Comparison of ENCODE assay signal across 8 cellular contexts in genomic region chr4:17447675-17448298, GRCh38.
DNase-seq lines count a peak whose midpoint lies in the region; ATAC-seq and TF ChIP-seq lines count a peak whose summit lies in the region.

No MANE protein-coding gene starts in this region.

- CTCF ChIA-PET in CD8-positive, alpha-beta memory T cell (lab: Charles Lee) = interaction anchor here (0.7 to 2.8 kb wide), 14 partner anchors 9 to 1159 kb away, joined by 3 to 12 read pairs (median 5); no protein-coding TSS in a partner anchor

- H3K27ac ChIP-seq in CD8-positive, alpha-beta memory T cell (ENCODE audit: low read depth, low read length) = no peak overlapping the region
- no peak overlapping the region for H3K27ac ChIP-seq in suprapubic skin

- H3K4me3 Mint-ChIP-seq in CD8-positive, alpha-beta memory T cell = no peak overlapping the region
- no peak overlapping the region for H3K4me3 Mint-ChIP-seq in endothelial cell (ENCODE audit: unreplicated experiment)

- ATAC-seq in GM19023 (IDR thresholded peaks at IDR 0.05; ENCODE audit: unreplicated experiment) (peak; percentile 95), HG03097 (IDR thresholded peaks at IDR 0.05; ENCODE audit: low FRiP score, unreplicated experiment) (peak; percentile 98)

- no peak for TF ChIP-seq POLR2A in suprapubic skin (IDR thresholded peaks at IDR 0.05)

- TF ChIP-seq CTCF in endothelial cell (IDR thresholded peaks at IDR 0.05; ENCODE audit: unreplicated experiment) (peak; percentile 47), suprapubic skin (IDR thresholded peaks at IDR 0.05) (peak; percentile 37 to 47)

- TF ChIP-seq EP300 in suprapubic skin (IDR thresholded peaks at IDR 0.05) = no peak

- H3K27ac Mint-ChIP-seq in CD8-positive, alpha-beta memory T cell = no peak overlapping the region
- H3K27ac Mint-ChIP-seq in endothelial cell (ENCODE audit: unreplicated experiment) = no peak overlapping the region

- peaks cover 0 to 5% (median 0%) of the 10 kb centered on the region in 5 donors for H3K9me3 Mint-ChIP-seq in CD8-positive, alpha-beta memory T cell
- peaks cover 5% of the 10 kb centered on the region for H3K9me3 Mint-ChIP-seq in endothelial cell (ENCODE audit: unreplicated experiment)

- H3K36me3 Mint-ChIP-seq in CD8-positive, alpha-beta memory T cell = no peaks in the 10 kb centered on the region
- H3K36me3 Mint-ChIP-seq in endothelial cell (ENCODE audit: low read depth, unreplicated experiment) = no peaks in the 10 kb centered on the region

- POLR2A ChIA-PET in CD8-positive, alpha-beta memory T cell (lab: Charles Lee) = no interaction called here

- peaks cover 0 to 2% of the 10 kb centered on the region in 2 donors for H3K27me3 Mint-ChIP-seq in CD8-positive, alpha-beta memory T cell
- peaks cover 4% of the 10 kb centered on the region for H3K27me3 Mint-ChIP-seq in endothelial cell (ENCODE audit: unreplicated experiment)

- no peaks in the 10 kb centered on the region for H3K4me1 Mint-ChIP-seq in CD8-positive, alpha-beta memory T cell
- no peaks in the 10 kb centered on the region for H3K4me1 Mint-ChIP-seq in endothelial cell (ENCODE audit: unreplicated experiment)

- DNase-seq in CD8-positive, alpha-beta memory T cell = peak in 4 of 5 donors; percentile 34 to 53 (median 37)
- peak; percentile 1 for DNase-seq in NCI-H2171 (lab: John Stamatoyannopoulos, UW)
- DNase-seq in activated CD4-positive, alpha-beta T cell treated with anti-CD3 and anti-CD28 coated beads for 4 hours = peak; percentile 46 to 68
- peak; percentile 64 for DNase-seq in endothelial cell (ENCODE audit: low spot score)
- peak; percentile 70 for DNase-seq in middle frontal gyrus (ENCODE audit: extremely low spot score, low spot score)
- no peak for DNase-seq in suprapubic skin (ENCODE audit: low spot score in 2 of 2)

- no peaks in the 10 kb centered on the region for H3K27me3 ChIP-seq in CD8-positive, alpha-beta memory T cell (ENCODE audit: insufficient read depth, low read length, poor library complexity, severe bottlenecking)
- no peaks in the 10 kb centered on the region for H3K27me3 ChIP-seq in suprapubic skin

- no peaks in the 10 kb centered on the region for H3K4me1 ChIP-seq in CD8-positive, alpha-beta memory T cell (ENCODE audit: insufficient read depth, low read length)
- H3K4me1 ChIP-seq in suprapubic skin = no peaks in the 10 kb centered on the region

- no peaks in the 10 kb centered on the region for H3K36me3 ChIP-seq in CD8-positive, alpha-beta memory T cell (ENCODE audit: insufficient read depth, low read length)
- H3K36me3 ChIP-seq in suprapubic skin = no peaks in the 10 kb centered on the region

- no peaks in the 10 kb centered on the region for H3K9me3 ChIP-seq in CD8-positive, alpha-beta memory T cell (ENCODE audit: low read length)
- H3K9me3 ChIP-seq in suprapubic skin = no peaks in the 10 kb centered on the region

- no peak overlapping the region for H3K4me3 ChIP-seq in CD8-positive, alpha-beta memory T cell (ENCODE audit: low read length)
- no peak overlapping the region for H3K4me3 ChIP-seq in suprapubic skin

Comparison
In these comparisons a context has a peak if more than half of its experiments do, and no peak if none do; other contexts are left out.
1. DNase-seq: peak in CD8-positive, alpha-beta memory T cell (4 of 5), NCI-H2171 (single experiment), activated CD4-positive, alpha-beta T cell treated with anti-CD3 and anti-CD28 coated beads for 4 hours (2 of 2), endothelial cell (single experiment) and middle frontal gyrus (single experiment); none in suprapubic skin (0 of 2).